ENCODE assay signal across 9 cellular contexts in the genomic region with DNA sequence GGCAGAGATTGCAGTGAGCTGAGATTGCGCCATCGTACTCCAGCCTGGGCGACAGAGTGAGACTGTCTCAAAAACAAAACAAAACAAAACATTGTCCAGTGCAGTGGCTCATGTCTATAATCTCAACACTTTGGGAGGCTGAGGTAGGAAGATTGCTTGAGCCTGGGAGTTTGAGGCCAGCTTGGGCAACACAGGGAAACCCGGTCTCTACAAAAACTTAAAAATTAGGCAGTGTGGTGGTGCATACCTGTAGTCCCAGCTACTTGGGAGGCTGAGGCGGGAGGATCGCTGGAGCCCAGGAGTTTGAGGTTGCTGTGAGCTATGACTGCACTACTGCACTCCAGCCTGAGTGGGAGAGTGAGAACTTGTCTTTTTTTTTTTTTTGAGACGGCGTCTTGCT. TPM values are rescaled to one million over a fixed set of nuclear protein-coding genes. Genes with fewer than 3 reads are reported as not detected.
"Had no signal": no experiment of that assay in that cellular context is flagged by ENCODE, and none has a peak within 500 bp of the region (broad histone marks: within the 10 kb centered on the region; RNA-seq: fewer than 3 reads in every experiment).

No MANE protein-coding gene starts in this region.

- H3K9me3 ChIP-seq: HAP-1 had no signal

- H3K36me3 ChIP-seq: HAP-1 had no signal

- ATAC-seq: GM23338, HCT116 had no signal

- H3K27ac Mint-ChIP-seq: GM23338, H9, HFFc6 had no signal

- H3K4me2 ChIP-seq: GM23338 had no signal

- H3K9me3 Mint-ChIP-seq: GM23338, H9, HFFc6 had no signal

- H3K27ac ChIP-seq: GM23248 had no signal

- H3K4me3 Mint-ChIP-seq: GM23338, H9, HFFc6 had no signal

- H2AFZ ChIP-seq: GM23248, GM23338 had no signal

- H3K4me3 ChIP-seq: GM23248, GM23338, HAP-1 had no signal

- H3K9ac ChIP-seq: GM23248 had no signal

- DNase-seq: GM23248, GOT3, H7, H9, HCEC 1CT, HFFc6 had no signal

RNA-seq across cellular contexts. Expression of a gene that starts 27.2 kb away (rescaled TPM):
- total RNA-seq: GM23248, GM23338, H9, HFFc6 had no signal
- polyA plus RNA-seq: GM23248, GM23338 had no signal
